Comparison of ENCODE assay signal across 9 cellular contexts in the genomic region with DNA sequence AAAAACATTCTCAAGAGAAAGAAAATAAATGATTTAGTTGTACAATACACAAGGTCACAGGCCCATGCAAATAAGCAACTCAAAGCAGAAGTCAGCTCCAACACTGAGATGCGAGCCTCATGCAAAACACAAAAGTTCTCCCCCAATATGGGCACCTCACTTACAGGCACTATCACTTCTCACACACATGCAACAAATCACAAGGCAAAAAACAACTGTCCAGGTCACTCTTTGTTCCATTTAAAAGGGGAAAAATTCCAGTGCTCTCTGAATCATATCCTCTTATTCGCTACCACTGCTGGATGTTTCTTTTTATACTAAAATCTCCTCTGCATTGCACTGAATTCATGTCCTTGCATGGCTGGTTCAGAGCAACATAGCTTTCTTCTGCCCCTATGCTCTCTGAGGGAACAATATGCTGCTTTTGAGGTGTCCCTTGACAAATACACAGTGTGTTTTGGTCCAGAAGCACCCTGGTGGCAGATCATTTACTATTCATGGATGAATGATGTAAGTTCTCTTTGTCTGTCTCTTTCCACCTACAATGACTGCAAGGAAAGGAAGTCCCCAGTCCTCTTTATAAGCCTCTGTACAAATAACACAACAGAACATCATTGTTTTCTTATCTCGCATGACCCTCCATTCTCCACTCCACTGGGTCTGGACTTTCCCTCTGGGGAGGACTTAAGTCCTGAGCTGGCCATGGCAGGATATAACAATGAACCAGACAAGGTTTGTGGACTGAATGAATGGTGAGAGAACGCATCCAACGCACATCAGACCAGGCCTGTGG.
A peak's percentile ranks its signal among the peaks of the same experiment; 100 is the strongest.
DNase-seq lines count a peak whose midpoint lies in the region; ATAC-seq, FAIRE-seq and TF ChIP-seq lines count a peak whose summit lies in the region.
"Had no signal": no experiment of that assay in that cellular context is flagged by ENCODE, and none has a peak within 500 bp of the region (broad histone marks: within the 10 kb centered on the region; RNA-seq: fewer than 3 reads in every experiment).

No MANE protein-coding gene starts in this region.

- H3K27me3 ChIP-seq in CD8-positive, alpha-beta T cell (ENCODE audit: insufficient read depth, low read length), result no peaks in the 10 kb centered on the region
- H3K27me3 ChIP-seq in gastroesophageal sphincter, result no peaks in the 10 kb centered on the region
- H3K27me3 ChIP-seq: heart left ventricle had no signal

- TF ChIP-seq CTCF in CD8-positive, alpha-beta T cell (IDR thresholded peaks at IDR 0.05), result no peak
- TF ChIP-seq CTCF in brain (conservative IDR thresholded peaks at IDR 0.05) (no peak), gastroesophageal sphincter (IDR thresholded peaks at IDR 0.05) (no peak)

- peaks cover 3% of the 10 kb centered on the region for H3K4me1 Mint-ChIP-seq in CD8-positive, alpha-beta T cell (ENCODE audit: low read depth)
- H3K4me1 Mint-ChIP-seq in brain, result peaks cover 21% of the 10 kb centered on the region

- no peaks in the 10 kb centered on the region for H3K4me1 ChIP-seq in CD8-positive, alpha-beta T cell (ENCODE audit: insufficient read depth, low read length)
- H3K4me1 ChIP-seq in gastroesophageal sphincter, result no peaks in the 10 kb centered on the region

- FAIRE-seq in GM19239 (lab: Jason Lieb, UNC), result peak; percentile 87
- no peak for FAIRE-seq in frontal cortex (lab: Jason Lieb, UNC)

- POLR2A ChIA-PET in CD8-positive, alpha-beta T cell (lab: Charles Lee), result no interaction called here

- no peak for DNase-seq in CD8-positive, alpha-beta T cell
- DNase-seq in GM19239 (ENCODE audit: insufficient read length, low spot score) (no peak), frontal cortex (ENCODE audit: low spot score in 2 of 2) (no peak)
- DNase-seq in activated effector memory CD4-positive, alpha-beta T cell treated with Interleukin-2 at 50 U/mL for 16 hours, result no peak
- no peak for DNase-seq in activated CD8-positive, alpha-beta memory T cell treated with anti-CD3 and anti-CD28 coated beads, Interleukin-2, amount 50 U/mL, for 4 hours
- DNase-seq: heart left ventricle had no signal

- CTCF ChIA-PET in CD8-positive, alpha-beta T cell (lab: Charles Lee), result interaction anchor here (1.0 to 2.1 kb wide), 3 partner anchors 22 to 137 kb away, joined by 3 to 5 read pairs (median 5); a partner anchor contains a TSS

- no peak overlapping the region for H3K4me3 Mint-ChIP-seq in CD8-positive, alpha-beta T cell
- H3K4me3 Mint-ChIP-seq in brain, result no peak overlapping the region

- no peak overlapping the region for H3K27ac ChIP-seq in CD8-positive, alpha-beta T cell (ENCODE audit: low read depth, low read length)
- no peak overlapping the region for H3K27ac ChIP-seq in gastroesophageal sphincter

- H3K36me3 ChIP-seq in CD8-positive, alpha-beta T cell (ENCODE audit: insufficient read depth, low read length), result no peaks in the 10 kb centered on the region
- H3K36me3 ChIP-seq in gastroesophageal sphincter, result peaks cover 0 to 4% of the 10 kb centered on the region in 2 donors

- H3K27ac Mint-ChIP-seq in CD8-positive, alpha-beta T cell, result peak overlapping the region; percentile 28
- peak overlapping the region in 3 of 5 experiments; percentile 8 to 61 (median 31) for H3K27ac Mint-ChIP-seq in brain

- no peak for TF ChIP-seq POLR2A in gastroesophageal sphincter (IDR thresholded peaks at IDR 0.05)

- ATAC-seq in CD8-positive, alpha-beta T cell, result no peak
- ATAC-seq in HG03196 (IDR thresholded peaks at IDR 0.05; ENCODE audit: unreplicated experiment), result peak; percentile 58
- ATAC-seq in gastroesophageal sphincter, result no peak

- no peak overlapping the region for H3K4me3 ChIP-seq in CD8-positive, alpha-beta T cell (ENCODE audit: low read depth, low read length)
- no peak overlapping the region for H3K4me3 ChIP-seq in gastroesophageal sphincter
- H3K4me3 ChIP-seq: heart left ventricle had no signal

- H3K9me3 Mint-ChIP-seq in CD8-positive, alpha-beta T cell, result no peaks in the 10 kb centered on the region
- no peaks in the 10 kb centered on the region for H3K9me3 Mint-ChIP-seq in brain

- peaks cover 32% of the 10 kb centered on the region for H3K36me3 Mint-ChIP-seq in CD8-positive, alpha-beta T cell
- H3K36me3 Mint-ChIP-seq in brain, result peaks cover 5% of the 10 kb centered on the region

- no peak for TF ChIP-seq EP300 in gastroesophageal sphincter (IDR thresholded peaks at IDR 0.05)

- WGBS in gastroesophageal sphincter (ENCODE audit: low coverage in 1 of 2), 2 donors, result 90 to 96% methylated on average over 3 to 5 of the region's 5 CpGs

- no peaks in the 10 kb centered on the region for H3K27me3 Mint-ChIP-seq in CD8-positive, alpha-beta T cell (ENCODE audit: low read depth)
- no peaks in the 10 kb centered on the region for H3K27me3 Mint-ChIP-seq in brain

- intact Hi-C loops in CD8-positive, alpha-beta T cell (cut with DNase I, micrococcal nuclease), result loop anchor here in 1 of 2 experiments (5.0 kb wide), 1 partner anchor 35 kb away; no protein-coding TSS in a partner anchor

- no peaks in the 10 kb centered on the region for H3K9me3 ChIP-seq in CD8-positive, alpha-beta T cell (ENCODE audit: low read length)
- H3K9me3 ChIP-seq in gastroesophageal sphincter, result no peaks in the 10 kb centered on the region
- H3K9me3 ChIP-seq: heart left ventricle had no signal
